ENCODE assay signal across 11 cellular contexts in genomic region chr2:28658369-28658768, GRCh38.
DNase-seq lines count a peak whose midpoint lies in the region; ATAC-seq and TF ChIP-seq lines count a peak whose summit lies in the region.
"Had no signal": no experiment of that assay in that cellular context is flagged by ENCODE, and none has a peak within 500 bp of the region (broad histone marks: within the 10 kb centered on the region; RNA-seq: fewer than 3 reads in every experiment).

No MANE protein-coding gene starts in this region.

- H3K9me3 ChIP-seq in tibial artery: no peaks in the 10 kb centered on the region

- peaks cover 7% of the 10 kb centered on the region for H3K27me3 Mint-ChIP-seq in activated T-helper 1 cell treated with anti-CD3 and anti-CD28 coated beads, Interleukin-12 subunit alpha, Interleukin-12 subunit beta, Interleukin-2, Interleukin-4 antibody, amounts not matched to agents 30 ng/mL and 10 ng/mL and 1 ng/mL, durations not matched to agents 14 hours and 24 hours and 36 hours (ENCODE audit: insufficient read depth)

- peaks cover 6% of the 10 kb centered on the region for H3K36me3 Mint-ChIP-seq in activated T-helper 1 cell treated with anti-CD3 and anti-CD28 coated beads, Interleukin-12 subunit alpha, Interleukin-12 subunit beta, Interleukin-2, Interleukin-4 antibody, amounts not matched to agents 30 ng/mL and 10 ng/mL and 1 ng/mL, durations not matched to agents 14 hours and 24 hours and 36 hours (ENCODE audit: low read depth)

- intact Hi-C loops in tibial artery (cut with DNase I; ENCODE audit: low total_unique reads): no loop called here
- intact Hi-C loops in activated T-helper 1 cell treated with anti-CD3 and anti-CD28 coated beads, Interleukin-12 subunit alpha, Interleukin-12 subunit beta, Interleukin-2, Interleukin-4 antibody, amounts not matched to agents 30 ng/mL and 10 ng/mL and 1 ng/mL, durations not matched to agents 14 hours and 24 hours and 36 hours (cut with micrococcal nuclease): no loop called here

- no peak for ATAC-seq in GM18858 (IDR thresholded peaks at IDR 0.05; ENCODE audit: unreplicated experiment)

- H3K4me3 ChIP-seq in tibial artery: no peak overlapping the region

- peak overlapping the region; percentile 80 to 84 for H3K27ac ChIP-seq in tibial artery

- H3K4me1 ChIP-seq in tibial artery: peaks cover 0 to 77% (median 31%) of the 10 kb centered on the region in 4 donors

- no peak overlapping the region for H3K27ac Mint-ChIP-seq in activated T-helper 1 cell treated with anti-CD3 and anti-CD28 coated beads, Interleukin-12 subunit alpha, Interleukin-12 subunit beta, Interleukin-2, Interleukin-4 antibody, amounts not matched to agents 30 ng/mL and 10 ng/mL and 1 ng/mL, durations not matched to agents 14 hours and 24 hours and 36 hours

- H3K4me1 Mint-ChIP-seq in activated T-helper 1 cell treated with anti-CD3 and anti-CD28 coated beads, Interleukin-12 subunit alpha, Interleukin-12 subunit beta, Interleukin-2, Interleukin-4 antibody, amounts not matched to agents 30 ng/mL and 10 ng/mL and 1 ng/mL, durations not matched to agents 14 hours and 24 hours and 36 hours (ENCODE audit: low read depth): peaks cover 49% of the 10 kb centered on the region

- TF ChIP-seq CTCF in tibial artery (IDR thresholded peaks at IDR 0.05): no peak

- H3K36me3 ChIP-seq in tibial artery: no peaks in the 10 kb centered on the region

- H3K27me3 ChIP-seq in tibial artery: no peaks in the 10 kb centered on the region

- CTCF ChIA-PET in HEK293T (lab: Yijun Ruan, JAX): no interaction called here

- POLR2A ChIA-PET in HEK293T (lab: Yijun Ruan, JAX): no interaction called here

- H3K4me3 Mint-ChIP-seq in activated T-helper 1 cell treated with anti-CD3 and anti-CD28 coated beads, Interleukin-12 subunit alpha, Interleukin-12 subunit beta, Interleukin-2, Interleukin-4 antibody, amounts not matched to agents 30 ng/mL and 10 ng/mL and 1 ng/mL, durations not matched to agents 14 hours and 24 hours and 36 hours: no peak overlapping the region

- H3K9me3 Mint-ChIP-seq in activated T-helper 1 cell treated with anti-CD3 and anti-CD28 coated beads, Interleukin-12 subunit alpha, Interleukin-12 subunit beta, Interleukin-2, Interleukin-4 antibody, amounts not matched to agents 30 ng/mL and 10 ng/mL and 1 ng/mL, durations not matched to agents 14 hours and 24 hours and 36 hours: peaks cover 4% of the 10 kb centered on the region

- DNase-seq in NCI-H2171 treated with DMSO at 0.1 percent for 48 hours (lab: John Stamatoyannopoulos, UW) (peak; percentile 43), NCI-H2171 (lab: John Stamatoyannopoulos, UW) (no peak), amniotic epithelial cell (ENCODE audit: low read depth) (peak; percentile 70), iris pigment epithelial cell (ENCODE audit: low read depth) (peak; percentile 91), tibial artery (no peak), HEK293T (ENCODE audit: extremely low spot score) (no peak)
- DNase-seq in activated T-helper 1 cell treated with anti-CD3 and anti-CD28 coated beads, Interleukin-12 subunit alpha, Interleukin-12 subunit beta, Interleukin-2, Interleukin-4 antibody, amounts not matched to agents 30 ng/mL and 10 ng/mL and 1 ng/mL, durations not matched to agents 14 hours and 24 hours and 36 hours (ENCODE audit: low spot score): no peak
- DNase-seq: 8988T, NCI-H82, T-helper 9 cell had no signal

TF ChIP-seq in HEK293T, 16 proteins besides CTCF, POLR2A, EP300 and RAD21:
- TF ChIP-seq, protein P1, sequence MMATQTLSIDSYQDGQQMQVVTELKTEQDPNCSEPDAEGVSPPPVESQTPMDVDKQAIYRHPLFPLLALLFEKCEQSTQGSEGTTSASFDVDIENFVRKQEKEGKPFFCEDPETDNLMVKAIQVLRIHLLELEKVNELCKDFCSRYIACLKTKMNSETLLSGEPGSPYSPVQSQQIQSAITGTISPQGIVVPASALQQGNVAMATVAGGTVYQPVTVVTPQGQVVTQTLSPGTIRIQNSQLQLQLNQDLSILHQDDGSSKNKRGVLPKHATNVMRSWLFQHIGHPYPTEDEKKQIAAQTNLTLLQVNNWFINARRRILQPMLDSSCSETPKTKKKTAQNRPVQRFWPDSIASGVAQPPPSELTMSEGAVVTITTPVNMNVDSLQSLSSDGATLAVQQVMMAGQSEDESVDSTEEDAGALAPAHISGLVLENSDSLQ (IDR thresholded peaks at IDR 0.05): no peak
- no peak for TF ChIP-seq BHLHE40 (IDR thresholded peaks at IDR 0.05; ENCODE audit: borderline replicate concordance)
- no peak for TF ChIP-seq CTBP1 (IDR thresholded peaks at IDR 0.05; ENCODE audit: borderline replicate concordance)
- no peak for TF ChIP-seq SP1 (IDR thresholded peaks at IDR 0.05)
- no peak for TF ChIP-seq HDGF (IDR thresholded peaks at IDR 0.05; ENCODE audit: borderline replicate concordance)
- no peak for TF ChIP-seq FOXK2 (IDR thresholded peaks at IDR 0.05)
- TF ChIP-seq SUZ12 (IDR thresholded peaks at IDR 0.05): no peak

Comparison
In these comparisons a context has a peak if more than half of its experiments do, and no peak if none do; other contexts are left out.
1. DNase-seq: peak in NCI-H2171 treated with DMSO at 0.1 percent for 48 hours (single experiment), amniotic epithelial cell (single experiment) and iris pigment epithelial cell (single experiment); none in NCI-H2171 (single experiment), tibial artery (0 of 2), HEK293T (single experiment) and activated T-helper 1 cell treated with anti-CD3 and anti-CD28 coated beads, Interleukin-12 subunit alpha, Interleukin-12 subunit beta, Interleukin-2, Interleukin-4 antibody, amounts not matched to agents 30 ng/mL and 10 ng/mL and 1 ng/mL, durations not matched to agents 14 hours and 24 hours and 36 hours (single experiment).